In the genomic region with DNA sequence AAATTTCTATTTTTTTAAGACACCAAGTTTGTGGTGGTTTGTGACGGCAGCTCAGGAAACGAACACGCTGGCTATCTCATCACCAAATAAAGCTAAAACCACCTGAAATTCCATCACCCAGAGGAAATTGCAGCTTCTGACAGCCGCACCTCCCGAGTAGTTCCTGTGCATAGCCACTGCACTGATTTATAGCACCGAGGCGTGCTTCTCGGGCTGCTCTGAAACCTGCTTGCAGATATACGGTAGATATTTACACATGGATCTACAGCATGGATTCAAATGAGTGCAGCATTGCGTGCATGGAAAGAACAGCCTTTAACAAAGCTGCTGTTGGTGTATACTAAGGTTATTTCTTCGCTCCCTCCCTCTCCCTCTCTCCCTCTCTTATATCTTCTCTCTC, we compare ENCODE assay signal across 30 cellular contexts.
"Had no signal": no experiment of that assay in that cellular context is flagged by ENCODE, and none has a peak within 500 bp of the region (broad histone marks: within the 10 kb centered on the region; RNA-seq: fewer than 3 reads in every experiment).

No MANE protein-coding gene starts in this region.

- DNase-seq: activated CD4-positive, alpha-beta memory T cell treated with anti-CD3 and anti-CD28 coated beads for 36 hours; activated CD4-positive, alpha-beta T cell treated with anti-CD3 and anti-CD28 coated beads for 36 hours; activated CD4-positive, alpha-beta T cell treated with anti-CD3 and anti-CD28 coated beads, Interleukin-2, amount 10 ng/mL, durations not matched to agents 24 days and 14 days; activated CD4-positive, CD25-positive, alpha-beta regulatory T cell; activated CD4-positive, CD25-positive, alpha-beta regulatory T cell treated with anti-CD3 and anti-CD28 coated beads, Interleukin-2, amount 50 U/mL, for 72 hours; activated CD8-positive, alpha-beta memory T cell treated with anti-CD3 and anti-CD28 coated beads, Interleukin-2, amount 10 ng/mL, durations not matched to agents 7 days and 5 days; activated CD8-positive, alpha-beta memory T cell treated with anti-CD3 and anti-CD28 coated beads, Interleukin-2, amount 50 U/mL, for 4 hours; activated CD8-positive, alpha-beta T cell treated with anti-CD3 and anti-CD28 coated beads, Interleukin-2, amount 10 ng/mL, durations not matched to agents 7 days and 5 days; activated effector memory CD4-positive, alpha-beta T cell treated with anti-CD3 and anti-CD28 coated beads, Interleukin-2, amount 50 U/mL, for 16 hours; activated naive CD4-positive, alpha-beta T cell; activated naive CD4-positive, alpha-beta T cell treated with anti-CD3 and anti-CD28 coated beads, Interleukin-2, amount 10 ng/mL, durations not matched to agents 7 days and 5 days; activated naive CD8-positive, alpha-beta T cell treated with anti-CD3 and anti-CD28 coated beads, Interleukin-2, amount 10 ng/mL, durations not matched to agents 7 days and 5 days; activated T-cell treated with anti-CD3 and anti-CD28 coated beads, Interleukin-2, amount 50 U/mL, for 1 hour; activated T-cell treated with anti-CD3 and anti-CD28 coated beads, Interleukin-2, amount 50 U/mL, for 48 hours; central memory CD4-positive, alpha-beta T cell; cerebellar nuclear complex; colonic mucosa; effector CD8-positive, alpha-beta T cell; esophagus squamous epithelium; foreskin melanocyte; T-helper 2 cell had no signal

- H3K27me3 ChIP-seq: ascending aorta, cardiac muscle cell, colonic mucosa had no signal

- ATAC-seq: activated CD4-positive, alpha-beta T cell treated with anti-CD3 and anti-CD28 coated beads for 36 hours; activated CD8-positive, alpha-beta memory T cell treated with anti-CD3 and anti-CD28 coated beads, Interleukin-2, amount 10 ng/mL, durations not matched to agents 7 days and 5 days; activated CD8-positive, alpha-beta T cell treated with anti-CD3 and anti-CD28 coated beads, Interleukin-2, amount 10 ng/mL, durations not matched to agents 7 days and 5 days; activated naive CD4-positive, alpha-beta T cell treated with anti-CD3 and anti-CD28 coated beads, Interleukin-2, amount 50 U/mL, for 72 hours; gastroesophageal sphincter had no signal

- H3K4me3 ChIP-seq: ascending aorta, breast epithelium, cardiac muscle cell, colonic mucosa, esophagus squamous epithelium, gastroesophageal sphincter had no signal

- H3K27ac Mint-ChIP-seq: activated CD4-positive, alpha-beta memory T cell treated with anti-CD3 and anti-CD28 coated beads for 36 hours; activated CD4-positive, alpha-beta T cell treated with anti-CD3 and anti-CD28 coated beads for 36 hours; activated CD4-positive, alpha-beta T cell treated with anti-CD3 and anti-CD28 coated beads, Interleukin-2, amount 10 ng/mL, durations not matched to agents 24 days and 14 days; activated CD8-positive, alpha-beta memory T cell treated with anti-CD3 and anti-CD28 coated beads, Interleukin-2, amount 10 ng/mL, durations not matched to agents 7 days and 5 days; activated CD8-positive, alpha-beta T cell treated with anti-CD3 and anti-CD28 coated beads, Interleukin-2, amount 10 ng/mL, durations not matched to agents 7 days and 5 days; activated naive CD4-positive, alpha-beta T cell treated with anti-CD3 and anti-CD28 coated beads, Interleukin-2, amount 10 ng/mL, durations not matched to agents 7 days and 5 days; activated naive CD4-positive, alpha-beta T cell treated with anti-CD3 and anti-CD28 coated beads, Interleukin-2, amount 50 U/mL, for 72 hours; activated naive CD8-positive, alpha-beta T cell treated with anti-CD3 and anti-CD28 coated beads, Interleukin-2, amount 10 ng/mL, durations not matched to agents 7 days and 5 days; activated T-helper 1 cell treated with anti-CD3 and anti-CD28 coated beads, Interleukin-12 subunit alpha, Interleukin-12 subunit beta, Interleukin-2, Interleukin-4 antibody, amounts not matched to agents 30 ng/mL and 10 ng/mL and 1 ng/mL, durations not matched to agents 14 hours and 24 hours and 36 hours; activated T-helper 2 cell treated with anti-CD3 and anti-CD28 coated beads, Interferon-gamma antibody, Interleukin-2, Interleukin-4, amounts not matched to agents 10 μg/mL and 5 μg/mL and 100 μg/mL, durations not matched to agents 14 hours and 24 hours and 36 hours; brain had no signal

- H3K4me3 Mint-ChIP-seq: activated CD4-positive, alpha-beta memory T cell treated with anti-CD3 and anti-CD28 coated beads for 36 hours; activated CD4-positive, alpha-beta T cell treated with anti-CD3 and anti-CD28 coated beads for 36 hours; activated CD4-positive, alpha-beta T cell treated with anti-CD3 and anti-CD28 coated beads, Interleukin-2, amount 10 ng/mL, durations not matched to agents 24 days and 14 days; activated CD8-positive, alpha-beta memory T cell treated with anti-CD3 and anti-CD28 coated beads, Interleukin-2, amount 10 ng/mL, durations not matched to agents 7 days and 5 days; activated CD8-positive, alpha-beta T cell treated with anti-CD3 and anti-CD28 coated beads, Interleukin-2, amount 10 ng/mL, durations not matched to agents 7 days and 5 days; activated naive CD4-positive, alpha-beta T cell treated with anti-CD3 and anti-CD28 coated beads, Interleukin-2, amount 10 ng/mL, durations not matched to agents 7 days and 5 days; activated naive CD8-positive, alpha-beta T cell treated with anti-CD3 and anti-CD28 coated beads, Interleukin-2, amount 10 ng/mL, durations not matched to agents 7 days and 5 days; activated T-helper 1 cell treated with anti-CD3 and anti-CD28 coated beads, Interleukin-12 subunit alpha, Interleukin-12 subunit beta, Interleukin-2, Interleukin-4 antibody, amounts not matched to agents 30 ng/mL and 10 ng/mL and 1 ng/mL, durations not matched to agents 14 hours and 24 hours and 36 hours; brain had no signal

- H3K36me3 ChIP-seq: ascending aorta, breast epithelium, cardiac muscle cell, colonic mucosa, esophagus squamous epithelium, gastroesophageal sphincter had no signal

- H3K27ac ChIP-seq: ascending aorta, breast epithelium, cardiac muscle cell, colonic mucosa, epithelial cell of prostate, esophagus squamous epithelium, gastroesophageal sphincter had no signal

- H3K4me1 ChIP-seq: ascending aorta, breast epithelium, colonic mucosa, esophagus squamous epithelium had no signal

- H3K4me1 Mint-ChIP-seq: activated CD4-positive, alpha-beta T cell treated with anti-CD3 and anti-CD28 coated beads for 36 hours; activated CD4-positive, alpha-beta T cell treated with anti-CD3 and anti-CD28 coated beads, Interleukin-2, amount 10 ng/mL, durations not matched to agents 24 days and 14 days; activated CD8-positive, alpha-beta memory T cell treated with anti-CD3 and anti-CD28 coated beads, Interleukin-2, amount 10 ng/mL, durations not matched to agents 7 days and 5 days; activated naive CD4-positive, alpha-beta T cell treated with anti-CD3 and anti-CD28 coated beads, Interleukin-2, amount 10 ng/mL, durations not matched to agents 7 days and 5 days; activated naive CD8-positive, alpha-beta T cell treated with anti-CD3 and anti-CD28 coated beads, Interleukin-2, amount 10 ng/mL, durations not matched to agents 7 days and 5 days; brain had no signal

- H3K36me3 Mint-ChIP-seq: activated CD4-positive, alpha-beta memory T cell treated with anti-CD3 and anti-CD28 coated beads for 36 hours; activated naive CD4-positive, alpha-beta T cell treated with anti-CD3 and anti-CD28 coated beads, Interleukin-2, amount 10 ng/mL, durations not matched to agents 7 days and 5 days; brain had no signal
